Comparison of ENCODE assay signal across 8 cellular contexts in genomic region chr1:117753652-117754051, GRCh38.
DNase-seq lines count a peak whose midpoint lies in the region; FAIRE-seq and TF ChIP-seq lines count a peak whose summit lies in the region.

No MANE protein-coding gene starts in this region.

- peak overlapping the region in 2 of 11 experiments; percentile 10 to 43; a peak in 2 of 22 replicates for H3K9ac ChIP-seq in BLaER1 treated with 17β-estradiol and CSF1 and Interleukin-3, amounts not matched to agents 10 nM and 100 nM
- H3K9ac ChIP-seq in mammary epithelial cell (ENCODE audit: insufficient read depth, low read length) (no peak overlapping the region), kidney (ENCODE audit: low read length in 2 of 2) (no peak overlapping the region)

- H3K36me3 Mint-ChIP-seq in nephron progenitor cell (ENCODE audit: low read depth), result no peaks in the 10 kb centered on the region

- in situ Hi-C loops in mammary epithelial cell (cut with MboI; ENCODE audit: low sequenced_read_pairs in 2 of 2), result loop anchor here in 1 of 2 donors (10.0 kb wide), 1 partner anchor 219 kb away; no protein-coding TSS in a partner anchor

- H3K4me3 ChIP-seq in BLaER1 treated with 17β-estradiol and CSF1 and Interleukin-3, amounts not matched to agents 10 nM and 100 nM, result peak overlapping the region in 4 of 10 experiments; percentile 27 to 50 (median 36); a peak in 6 of 20 replicates
- H3K4me3 ChIP-seq in MG63 (peak overlapping the region; percentile 11; the same call in 1 of the 2 replicates), mammary epithelial cell (replicated peaks in 1 of 3; ENCODE audit: insufficient read depth in 1 of 3, low read depth in 2 of 3, low read length in 3 of 3) (no peak overlapping the region), adrenal gland (peak overlapping the region in 1 of 4 donors; percentile 18), kidney (ENCODE audit: low read length in 2 of 2) (peak overlapping the region in 1 of 2 donors; percentile 35)

- WGBS in mammary epithelial cell (ENCODE audit: low coverage, missing lambda C conversion rate), result 9% methylated on average over 5 of the region's 5 CpGs
- 24 to 36% (median 31%) methylated on average over 5 of the region's 5 CpGs for WGBS in adrenal gland, 4 donors

- peaks cover 0 to 2% (median under 1%) of the 10 kb centered on the region in 11 experiments; a peak in 10 of 22 replicates for H3K9me3 ChIP-seq in BLaER1 treated with 17β-estradiol and CSF1 and Interleukin-3, amounts not matched to agents 10 nM and 100 nM (replicated peaks in 1 of 11)
- H3K9me3 ChIP-seq in MG63 (no peaks in the 10 kb centered on the region), mammary epithelial cell (replicated peaks; ENCODE audit: insufficient read depth, low read length) (no peaks in the 10 kb centered on the region), adrenal gland (replicated peaks in 1 of 3) (no peaks in the 10 kb centered on the region), kidney (ENCODE audit: control insufficient read depth in 1 of 2, low read length in 2 of 2) (no peaks in the 10 kb centered on the region)

- no TSS peak for BruUV-seq in mammary epithelial cell (replicated peaks; lab: Mats Ljungman, UMichigan)

- peaks cover 4 to 42% (median 16%) of the 10 kb centered on the region in 10 experiments; a peak in 18 of 20 replicates for H3K4me1 ChIP-seq in BLaER1 treated with 17β-estradiol and CSF1 and Interleukin-3, amounts not matched to agents 10 nM and 100 nM
- H3K4me1 ChIP-seq in mammary epithelial cell (ENCODE audit: insufficient read depth, low read length) (peaks cover 10% of the 10 kb centered on the region), adrenal gland (replicated peaks in 1 of 2) (peaks cover 0 to 5% of the 10 kb centered on the region in 2 donors), kidney (ENCODE audit: control insufficient read depth in 1 of 2, insufficient read depth in 1 of 2, low read depth in 1 of 2, low read length in 2 of 2) (peaks cover 0 to 4% of the 10 kb centered on the region in 2 donors)

- H2AFZ ChIP-seq in mammary epithelial cell (ENCODE audit: low read depth, low read length), result peak overlapping the region; percentile 50

- CTCF ChIA-PET in mammary epithelial cell (lab: Charles Lee; ENCODE audit: low non-redundant PET), result interaction anchor here (0.7 kb wide), 2 partner anchors 17 to 147 kb away, joined by 3 to 8 read pairs; no protein-coding TSS in a partner anchor

- TF ChIP-seq POLR2A in adrenal gland (IDR thresholded peaks at IDR 0.05), result no peak

- H3K27ac Mint-ChIP-seq in nephron progenitor cell, result no peak overlapping the region

- no peaks in the 10 kb centered on the region for H3K27me3 ChIP-seq in BLaER1 treated with 17β-estradiol and CSF1 and Interleukin-3, amounts not matched to agents 10 nM and 100 nM
- no peaks in the 10 kb centered on the region for H3K27me3 ChIP-seq in MG63
- no peaks in the 10 kb centered on the region for H3K27me3 ChIP-seq in mammary epithelial cell (ENCODE audit: insufficient read depth, low read length)
- no peaks in the 10 kb centered on the region for H3K27me3 ChIP-seq in adrenal gland

- H3K4me2 ChIP-seq in BLaER1 treated with 17β-estradiol and CSF1 and Interleukin-3, amounts not matched to agents 10 nM and 100 nM, result peak overlapping the region in 10 of 11 experiments; percentile 29 to 91 (median 68); a peak in 21 of 22 replicates
- peak overlapping the region; percentile 68 for H3K4me2 ChIP-seq in mammary epithelial cell (ENCODE audit: insufficient read depth, low read depth, low read length)

- no peaks in the 10 kb centered on the region for H3K79me2 ChIP-seq in mammary epithelial cell (ENCODE audit: insufficient read depth, low read length)

- H3K4me3 Mint-ChIP-seq in nephron progenitor cell, result peak overlapping the region; percentile 25

- FAIRE-seq in kidney (lab: Jason Lieb, UNC), result no peak

- H3K9me3 Mint-ChIP-seq in nephron progenitor cell, result peaks cover 4% of the 10 kb centered on the region

- no peaks in the 10 kb centered on the region for H4K20me1 ChIP-seq in BLaER1 treated with 17β-estradiol and CSF1 and Interleukin-3, amounts not matched to agents 10 nM and 100 nM
- H4K20me1 ChIP-seq in mammary epithelial cell (ENCODE audit: insufficient read depth, low read length), result no peaks in the 10 kb centered on the region

- H3K36me3 ChIP-seq in BLaER1 treated with 17β-estradiol and CSF1 and Interleukin-3, amounts not matched to agents 10 nM and 100 nM, result no peaks in the 10 kb centered on the region
- H3K36me3 ChIP-seq in MG63 (no peaks in the 10 kb centered on the region), mammary epithelial cell (ENCODE audit: insufficient read depth, low read length) (no peaks in the 10 kb centered on the region), adrenal gland (replicated peaks in 1 of 2) (no peaks in the 10 kb centered on the region), kidney (ENCODE audit: control insufficient read depth in 1 of 2, insufficient read depth in 2 of 2, low read length in 2 of 2) (no peaks in the 10 kb centered on the region)

- no peak for TF ChIP-seq CTCF in mammary epithelial cell (conservative IDR thresholded peaks at IDR 0.05 in 1 of 2, IDR thresholded peaks at IDR 0.05 in 1 of 2; ENCODE audit: extremely low read depth in 1 of 2, insufficient read depth in 1 of 2, low read depth in 1 of 2, low read length in 2 of 2)
- TF ChIP-seq CTCF in nephron progenitor cell (IDR thresholded peaks at IDR 0.05), result no peak
- no peak for TF ChIP-seq CTCF in adrenal gland (IDR thresholded peaks at IDR 0.05)
- TF ChIP-seq CTCF in kidney (IDR thresholded peaks at IDR 0.05; ENCODE audit: borderline replicate concordance, extremely low read depth, insufficient read depth), result no peak

- DNase-seq in MG63 (peak; percentile 33), mammary epithelial cell (peak; percentile 20), nephron progenitor cell (no peak), adrenal gland (no peak), kidney (no peak)
- no peak for DNase-seq in activated CD4-positive, alpha-beta T cell treated with anti-CD3 and anti-CD28 coated beads, Interleukin-2, amount 50 U/mL, for 1 hour
- DNase-seq in activated naive CD4-positive, alpha-beta T cell treated with anti-CD3 and anti-CD28 coated beads, Interleukin-2, amount 50 U/mL, for 16 hours, result no peak

- dilution Hi-C loops in mammary epithelial cell (cut with HindIII; ENCODE audit: low sequenced_read_pairs), result no loop called here

- intact Hi-C loops in mammary epithelial cell (cut with micrococcal nuclease), result loop anchor here (1.0 kb wide), 1 partner anchor 218 kb away; no protein-coding TSS in a partner anchor
- intact Hi-C loops in adrenal gland (cut with DNase I), result loop anchor here (5.0 kb wide), 1 partner anchor 216 kb away; no protein-coding TSS in a partner anchor
- intact Hi-C loops in kidney (cut with DNase I), result loop anchor here (10.0 kb wide), 1 partner anchor 219 kb away; no protein-coding TSS in a partner anchor

- H3K4me1 Mint-ChIP-seq in nephron progenitor cell, result peaks cover 5% of the 10 kb centered on the region

- H3K27me3 Mint-ChIP-seq in nephron progenitor cell (ENCODE audit: low read depth, poor library complexity), result peaks cover 11% of the 10 kb centered on the region

- H3K27ac ChIP-seq in BLaER1 treated with 17β-estradiol and CSF1 and Interleukin-3, amounts not matched to agents 10 nM and 100 nM, result peak overlapping the region in 4 of 11 experiments; percentile 8 to 38 (median 32); a peak in 4 of 22 replicates
- H3K27ac ChIP-seq in mammary epithelial cell (ENCODE audit: insufficient read depth, low read depth, low read length) (no peak overlapping the region), adrenal gland (no peak overlapping the region), kidney (ENCODE audit: low read depth in 2 of 2, low read length in 2 of 2) (no peak overlapping the region)

Comparison
In these comparisons a context has a peak if more than half of its experiments do, and no peak if none do; other contexts are left out.
1. DNase-seq: peak in MG63 (single experiment) and mammary epithelial cell (single experiment); none in nephron progenitor cell (single experiment), adrenal gland (0 of 7), activated CD4-positive, alpha-beta T cell treated with anti-CD3 and anti-CD28 coated beads, Interleukin-2, amount 50 U/mL, for 1 hour (single experiment), activated naive CD4-positive, alpha-beta T cell treated with anti-CD3 and anti-CD28 coated beads, Interleukin-2, amount 50 U/mL, for 16 hours (single experiment) and kidney (single experiment).